In genomic region chr1:33086384-33086850, GRCh38 we compare ENCODE assay signal across 9 cellular contexts. TPM values are rescaled to one million over a fixed set of nuclear protein-coding genes. Genes with fewer than 3 reads are reported as not detected.
DNase-seq lines count a peak whose midpoint lies in the region; ATAC-seq, FAIRE-seq and TF ChIP-seq lines count a peak whose summit lies in the region.
"Had no signal": no experiment of that assay in that cellular context is flagged by ENCODE, and none has a peak within 500 bp of the region (broad histone marks: within the 10 kb centered on the region; RNA-seq: fewer than 3 reads in every experiment).

No MANE protein-coding gene starts in this region.

- H3K9me3 ChIP-seq in endothelial cell of umbilical vein (replicated peaks; ENCODE audit: control insufficient read depth, insufficient read depth, low read length), result no peaks in the 10 kb centered on the region

- H3K9me3 Mint-ChIP-seq in memory B cell, result no peaks in the 10 kb centered on the region

- H2AFZ ChIP-seq in endothelial cell of umbilical vein (ENCODE audit: low read depth, low read length), result no peak overlapping the region

- H3K79me2 ChIP-seq in endothelial cell of umbilical vein (ENCODE audit: control insufficient read depth, insufficient read depth, low read length), result no peaks in the 10 kb centered on the region

- ATAC-seq in memory B cell (ENCODE audit: low read depth) (peak; percentile 24), HG02610 (IDR thresholded peaks at IDR 0.05; ENCODE audit: unreplicated experiment) (no peak)

- CTCF ChIA-PET in endothelial cell of umbilical vein (lab: Charles Lee), result interaction anchor here (0.5 to 4.5 kb wide), 43 partner anchors 9 to 1003 kb away, joined by 3 to 175 read pairs (median 4); no protein-coding TSS in a partner anchor

- H3K36me3 ChIP-seq in endothelial cell of umbilical vein (ENCODE audit: control insufficient read depth in 2 of 2, extremely low read depth in 1 of 2, insufficient read depth in 2 of 2, low read length in 2 of 2), result no peaks in the 10 kb centered on the region

- H3K4me1 Mint-ChIP-seq in memory B cell, result peaks cover 31% of the 10 kb centered on the region

- no peak overlapping the region for H3K4me3 ChIP-seq in endothelial cell of umbilical vein (replicated peaks in 1 of 3; ENCODE audit: insufficient read depth in 1 of 3, low read depth in 1 of 3, low read length in 3 of 3)

- peak; percentile 87 for FAIRE-seq in endothelial cell of umbilical vein (lab: Jason Lieb, UNC)
- FAIRE-seq: G401.6 had no signal

- H3K9ac ChIP-seq in endothelial cell of umbilical vein (replicated peaks; ENCODE audit: extremely low read depth, insufficient read depth, low read length), result no peak overlapping the region

- dilution Hi-C loops in endothelial cell of umbilical vein (cut with MboI; ENCODE audit: extremely low pct_ligation_motif_present, low sequenced_read_pairs), result no loop called here

- no TSS peak for BruUV-seq in endothelial cell of umbilical vein (replicated peaks; lab: Mats Ljungman, UMichigan)

- POLR2A ChIA-PET in endothelial cell of umbilical vein (lab: Charles Lee), result no interaction called here

- H3K27me3 Mint-ChIP-seq in memory B cell, result no peaks in the 10 kb centered on the region

- peaks cover 3% of the 10 kb centered on the region for H3K4me1 ChIP-seq in endothelial cell of umbilical vein (ENCODE audit: control insufficient read depth, extremely low read depth, insufficient read depth, low read length)

- no peak overlapping the region for H3K4me2 ChIP-seq in endothelial cell of umbilical vein (ENCODE audit: insufficient read depth, low read length)

- H3K9me1 ChIP-seq in endothelial cell of umbilical vein (replicated peaks; ENCODE audit: control insufficient read depth, extremely low read depth, insufficient read depth, low read length), result no peaks in the 10 kb centered on the region

- intact Hi-C loops in endothelial cell of umbilical vein (cut with micrococcal nuclease), result loop anchor here (1.0 kb wide), 2 partner anchors 153 to 210 kb away; no protein-coding TSS in a partner anchor

- no peak overlapping the region for H3K4me3 Mint-ChIP-seq in memory B cell

- H3K27ac ChIP-seq in endothelial cell of umbilical vein (ENCODE audit: insufficient read depth, low read depth, low read length), result no peak overlapping the region
- H3K27ac ChIP-seq in substantia nigra (ENCODE audit: low read depth, low read length, poor library complexity, severe bottlenecking), result peak overlapping the region; percentile 2

- TF ChIP-seq POLR2A in endothelial cell of umbilical vein (IDR thresholded peaks at IDR 0.05; ENCODE audit: low read depth, low read length), result no peak

- DNase-seq in SIG-M5 treated with dmso at 0.1 percent for 504 hours (lab: John Stamatoyannopoulos, UW; ENCODE audit: unreplicated experiment), result peak; percentile 57
- no peak for DNase-seq in SIG-M5 (lab: John Stamatoyannopoulos, UW)
- DNase-seq in NCI-H2227 treated with DMSO at 0.1 percent for 48 hours (lab: John Stamatoyannopoulos, UW), result peak; percentile 68
- DNase-seq in activated CD4-positive, alpha-beta T cell treated with anti-CD3 and anti-CD28 coated beads for 48 hours, result peak; percentile 56
- peak; percentile 77 for DNase-seq in endothelial cell of umbilical vein (ENCODE audit: low read depth, low spot score)
- DNase-seq in memory B cell (ENCODE audit: low spot score in 2 of 2), result peak; percentile 17 to 34
- peak in 47 of 49 donors; percentile 25 to 98 (median 72) for DNase-seq in substantia nigra (lab: John Stamatoyannopoulos, UW)

- H4K20me1 ChIP-seq in endothelial cell of umbilical vein (replicated peaks; ENCODE audit: control insufficient read depth, extremely low read depth, insufficient read depth, low read length), result no peaks in the 10 kb centered on the region

- H3K36me3 Mint-ChIP-seq in memory B cell, result no peaks in the 10 kb centered on the region

- no peak overlapping the region for H3K27ac Mint-ChIP-seq in memory B cell

- TF ChIP-seq CTCF in endothelial cell of umbilical vein (IDR thresholded peaks at IDR 0.05; ENCODE audit: extremely low read depth in 1 of 2, insufficient read depth in 1 of 2, low read depth in 1 of 2, low read length in 2 of 2), result peak; percentile 71 to 91

- peaks cover 11 to 22% of the 10 kb centered on the region in 2 experiments for H3K27me3 ChIP-seq in endothelial cell of umbilical vein (ENCODE audit: control insufficient read depth in 2 of 2, insufficient read depth in 2 of 2, low read length in 2 of 2)

TF ChIP-seq in endothelial cell of umbilical vein, 7 proteins besides CTCF, POLR2A, EP300 and RAD21:
- no peak for TF ChIP-seq MAX (IDR thresholded peaks at IDR 0.05; ENCODE audit: insufficient read depth, insufficient read length)
- no peak for TF ChIP-seq GATA2 (IDR thresholded peaks at IDR 0.05; ENCODE audit: insufficient read depth, insufficient read length, low read depth, low read length)
- no peak for TF ChIP-seq MYC (IDR thresholded peaks at IDR 0.05; ENCODE audit: low read depth, low read length)
- no peak for TF ChIP-seq POLR2AphosphoS5 (IDR thresholded peaks at IDR 0.05; ENCODE audit: insufficient read depth, low read depth, low read length)
- no peak for TF ChIP-seq EZH2 (IDR thresholded peaks at IDR 0.05; ENCODE audit: borderline replicate concordance, low read depth, low read length, severe bottlenecking)
- no peak for TF ChIP-seq FOS (IDR thresholded peaks at IDR 0.05; ENCODE audit: borderline replicate concordance, insufficient read depth, low read length)
- TF ChIP-seq JUN (IDR thresholded peaks at IDR 0.05; ENCODE audit: borderline replicate concordance, insufficient read depth, insufficient read length, low read depth), result no peak

RNA-seq across cellular contexts. Expression of gene AZIN2, which starts 5.5 kb away (rescaled TPM):
- total RNA-seq in endothelial cell of umbilical vein, result 0.76 and 0.91 TPM in 2 replicates
- 1.3 and 1.4 TPM in 2 replicates for polyA plus RNA-seq in endothelial cell of umbilical vein
- polyA plus RNA-seq in endothelial cell of umbilical vein (2011; cell fraction: cytosol; rRNA removed), result 0.46 and 0.93 TPM in 2 replicates
- polyA plus RNA-seq in endothelial cell of umbilical vein (2011; cell fraction: nucleus; rRNA removed), result 2.9 and 3.1 TPM in 2 replicates
- polyA plus RNA-seq in endothelial cell of umbilical vein (2012), result 1.8 and 2.2 TPM in 2 replicates
- polyA minus RNA-seq in endothelial cell of umbilical vein, result 4.3 and 6.6 TPM in 2 replicates
- polyA minus RNA-seq in endothelial cell of umbilical vein (2011; cell fraction: cytosol; rRNA and poly(A)+ RNA removed), result not detected
- 1.2 and 1.5 TPM in 2 replicates for polyA minus RNA-seq in endothelial cell of umbilical vein (2011; cell fraction: nucleus; rRNA and poly(A)+ RNA removed)

RNA-seq across cellular contexts. Expression of gene AK2, which starts 49.7 kb away (rescaled TPM):
- 131 and 134 TPM in 2 replicates for total RNA-seq in endothelial cell of umbilical vein
- 71.4 and 107 TPM in 2 replicates for polyA plus RNA-seq in endothelial cell of umbilical vein
- 180 and 198 TPM in 2 replicates for polyA plus RNA-seq in endothelial cell of umbilical vein (2011; cell fraction: cytosol; rRNA removed)
- 129 and 207 TPM in 2 replicates for polyA plus RNA-seq in endothelial cell of umbilical vein (2011; cell fraction: nucleus; rRNA removed)
- polyA plus RNA-seq in endothelial cell of umbilical vein (2012), result 115 and 131 TPM in 2 replicates
- polyA minus RNA-seq in endothelial cell of umbilical vein, result 48.3 and 61.9 TPM in 2 replicates
- 106 TPM for polyA minus RNA-seq in endothelial cell of umbilical vein (2011; cell fraction: cytosol; rRNA and poly(A)+ RNA removed)
- 50.1 and 83.7 TPM in 2 replicates for polyA minus RNA-seq in endothelial cell of umbilical vein (2011; cell fraction: nucleus; rRNA and poly(A)+ RNA removed)
